In the genomic region with DNA sequence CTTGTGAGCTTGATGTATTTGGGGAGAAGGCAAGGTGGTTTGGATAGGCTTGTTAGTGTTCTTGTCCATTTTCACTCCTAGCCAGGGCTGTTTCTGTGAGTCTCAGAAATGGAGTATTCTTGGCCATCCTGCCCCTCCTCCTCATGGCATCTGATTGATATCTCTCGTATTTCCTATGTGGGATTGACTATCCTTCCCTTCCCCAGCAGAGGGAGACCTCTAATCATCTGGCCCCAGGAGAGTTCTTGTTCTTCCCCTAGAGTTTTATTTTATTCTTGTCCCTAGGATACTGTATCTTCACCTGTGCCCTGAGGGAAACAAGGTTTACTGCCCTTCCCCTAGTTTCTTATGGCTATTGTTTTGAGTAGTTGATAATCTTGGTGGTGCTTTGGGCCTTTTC, we compare ENCODE assay signal across 8 cellular contexts.
A peak's percentile ranks its signal among the peaks of the same experiment; 100 is the strongest.
DNase-seq lines count a peak whose midpoint lies in the region; TF ChIP-seq lines count a peak whose summit lies in the region.

No MANE protein-coding gene starts in this region.

- H3K27ac ChIP-seq in OCI-LY1 (ENCODE audit: low read depth, low read length, poor library complexity, severe bottlenecking) (no peak overlapping the region), transverse colon (no peak overlapping the region)

- 81% methylated on average over 1 of the region's 1 CpG; no CpG with 5 or more reads in 1 of the 2 donors for WGBS in transverse colon (ENCODE audit: low coverage in 1 of 2), 2 donors

- H3K79me2 ChIP-seq in OCI-LY1 (ENCODE audit: insufficient read depth, low read length) = no peaks in the 10 kb centered on the region

- no peak overlapping the region for H3K4me2 ChIP-seq in OCI-LY1 (ENCODE audit: low read length)

- no peak overlapping the region for H3K4me3 ChIP-seq in OCI-LY1 (ENCODE audit: low read depth, low read length, poor library complexity, severe bottlenecking)
- no peak overlapping the region for H3K4me3 ChIP-seq in transverse colon
- H3K4me3 ChIP-seq in MG63 = no peak overlapping the region

- H3K4me1 ChIP-seq in OCI-LY1 (ENCODE audit: insufficient read depth, low read length, severe bottlenecking) (no peaks in the 10 kb centered on the region), transverse colon (peaks cover 0 to 10% (median 5%) of the 10 kb centered on the region in 4 donors)

- no peak overlapping the region for H3K9ac ChIP-seq in OCI-LY1 (ENCODE audit: low read length)

- 0 out of 2 replicates have a peak, but pooled peaks cover 3% of the 10 kb centered on the region for H3K9me3 ChIP-seq in OCI-LY1 (ENCODE audit: low read length)
- no peaks in the 10 kb centered on the region for H3K9me3 ChIP-seq in transverse colon
- H3K9me3 ChIP-seq in MG63 = no peaks in the 10 kb centered on the region

- no peaks in the 10 kb centered on the region for H3F3A ChIP-seq in OCI-LY1 (ENCODE audit: insufficient read depth, low read length)

- TF ChIP-seq POLR2A in transverse colon (IDR thresholded peaks at IDR 0.05) = no peak

- TF ChIP-seq CTCF in OCI-LY1 (IDR thresholded peaks at IDR 0.05; ENCODE audit: low read length) = peak; percentile 27; the same call in 1 of the 2 replicates
- TF ChIP-seq CTCF in transverse colon (IDR thresholded peaks at IDR 0.05) = peak in 3 of 5 experiments; percentile 15 to 27 (median 21)

- H3K9me2 ChIP-seq in OCI-LY1 (ENCODE audit: low read depth, low read length) = no peaks in the 10 kb centered on the region

- H2AFZ ChIP-seq in OCI-LY1 (ENCODE audit: low read length) = no peak overlapping the region

- TF ChIP-seq EP300 in transverse colon (IDR thresholded peaks at IDR 0.05; ENCODE audit: low read depth) = no peak

- H3K27me3 ChIP-seq in OCI-LY1 (ENCODE audit: insufficient read depth, low read length) (no peaks in the 10 kb centered on the region), transverse colon (no peaks in the 10 kb centered on the region), MG63 (no peaks in the 10 kb centered on the region)

- in situ Hi-C loops in transverse colon (cut with MboI; ENCODE audit: low pct_ligation_motif_present in 1 of 4, low pct_unique_long_range_greater_than_20kb in 1 of 4, low sequenced_read_pairs in 3 of 4) = loop anchor here in 1 of 4 donors (25.0 kb wide), 1 partner anchor 96 kb away; no protein-coding TSS in a partner anchor

- intact Hi-C loops in transverse colon (cut with DNase I; ENCODE audit: low total_unique reads) = no loop called here

- H4K20me1 ChIP-seq in OCI-LY1 (ENCODE audit: insufficient read depth, low read length) = 0 out of 2 replicates have a peak, but pooled peaks cover 3% of the 10 kb centered on the region

- DNase-seq in SIG-M5 treated with dmso at 0.1 percent for 504 hours (lab: John Stamatoyannopoulos, UW; ENCODE audit: unreplicated experiment) (peak; percentile 50), SIG-M5 (lab: John Stamatoyannopoulos, UW) (no peak), fibroblast of gingiva (ENCODE audit: low read depth) (peak; percentile 27), transverse colon (no peak), NCI-H187 treated with DMSO at 0.1 percent for 48 hours (lab: John Stamatoyannopoulos, UW) (no peak), anterior cingulate cortex (lab: John Stamatoyannopoulos, UW) (no peak), MG63 (no peak)

- H3K36me3 ChIP-seq in OCI-LY1 (ENCODE audit: insufficient read depth, low read length) (peaks cover 18% of the 10 kb centered on the region), transverse colon (peaks cover 0 to 14% (median 6%) of the 10 kb centered on the region in 4 donors), MG63 (no peaks in the 10 kb centered on the region)

Comparison
In these comparisons a context has a peak if more than half of its experiments do, and no peak if none do; other contexts are left out.
1. DNase-seq: peak in SIG-M5 treated with dmso at 0.1 percent for 504 hours (single experiment) and fibroblast of gingiva (single experiment); none in SIG-M5 (single experiment), transverse colon (single experiment), NCI-H187 treated with DMSO at 0.1 percent for 48 hours (single experiment), anterior cingulate cortex (0 of 58) and MG63 (single experiment).